Comparison of ENCODE assay signal across 18 cellular contexts in genomic region chr21:33029975-33030461, GRCh38. TPM values are rescaled to one million over a fixed set of nuclear protein-coding genes. Genes with fewer than 3 reads are reported as not detected.
"Had no signal": no experiment of that assay in that cellular context is flagged by ENCODE, and none has a peak within 500 bp of the region (broad histone marks: within the 10 kb centered on the region; RNA-seq: fewer than 3 reads in every experiment).

No MANE protein-coding gene starts in this region.

- H3K36me3 Mint-ChIP-seq: immature natural killer cell had no signal

- DNase-seq: activated CD4-positive, alpha-beta T cell treated with anti-CD3 and anti-CD28 coated beads, Interleukin-2, amount 50 U/mL, for 4 hours; activated CD4-positive, CD25-positive, alpha-beta regulatory T cell treated with anti-CD3 and anti-CD28 coated beads, Interleukin-2, amount 50 U/mL, for 72 hours; activated naive CD4-positive, alpha-beta T cell; activated T-cell treated with anti-CD3 and anti-CD28 coated beads, Interleukin-2, amount 50 U/mL, for 24 hours; effector CD8-positive, alpha-beta T cell; immature natural killer cell; left cardiac atrium; lower lobe of right lung; midbrain; right lobe of liver; stimulated activated CD4-positive, alpha-beta T cell treated with anti-CD3 and anti-CD28 coated beads, Interleukin-2, amount 100 ng/mL, for 24 hours; stimulated activated naive CD4-positive, alpha-beta T cell; upper lobe of left lung had no signal

- ATAC-seq: left cardiac atrium, lower lobe of right lung, right lobe of liver had no signal

- H3K9me3 Mint-ChIP-seq: activated T-cell treated with anti-CD3 and anti-CD28 coated beads, Interleukin-2, amount 50 U/mL, for 24 hours had no signal

RNA-seq across cellular contexts. Expression of gene OLIG2, which starts 4.3 kb away (rescaled TPM):
- total RNA-seq: epithelial cell of proximal tubule, glomerular endothelial cell, left cardiac atrium, lower lobe of right lung, posterior vena cava, right lobe of liver, suprapubic skin, upper lobe of left lung had no signal

RNA-seq across cellular contexts. Expression of gene OLIG1, which starts 39.9 kb away (rescaled TPM):
- total RNA-seq: cardiac muscle cell, epithelial cell of proximal tubule, glomerular endothelial cell, posterior vena cava, right lobe of liver had no signal
